8 cellular contexts compared by ENCODE assay signal in genomic region chr1:24735619-24736375, GRCh38. TPM values are rescaled to one million over a fixed set of nuclear protein-coding genes. Genes with fewer than 3 reads are reported as not detected.
DNase-seq lines count a peak whose midpoint lies in the region; ATAC-seq and TF ChIP-seq lines count a peak whose summit lies in the region.

No MANE protein-coding gene starts in this region.

- H3K4me1 ChIP-seq in muscle layer of colon (ENCODE audit: insufficient read depth, low read length): peaks cover 17% of the 10 kb centered on the region

- no peak for ATAC-seq in HG03571 (IDR thresholded peaks at IDR 0.05; ENCODE audit: unreplicated experiment)
- no peak for ATAC-seq in GM18907 (IDR thresholded peaks at IDR 0.05; ENCODE audit: unreplicated experiment)
- no peak for ATAC-seq in HG03139 (IDR thresholded peaks at IDR 0.05; ENCODE audit: unreplicated experiment)

- TF ChIP-seq CTCF in AG04450 (IDR thresholded peaks at IDR 0.05; ENCODE audit: low read depth, low read length): no peak
- TF ChIP-seq CTCF in chondrocyte (IDR thresholded peaks at IDR 0.05): no peak

- H3K27ac ChIP-seq in AG04450 (ENCODE audit: low read depth, low read length): peak overlapping the region; percentile 70
- peak overlapping the region; percentile 30 for H3K27ac ChIP-seq in muscle layer of colon (ENCODE audit: low read depth, low read length)

- H3K27me3 ChIP-seq in AG04450 (ENCODE audit: control insufficient read depth, insufficient read depth, low read length) (no peaks in the 10 kb centered on the region), muscle layer of colon (ENCODE audit: control insufficient read depth in 1 of 2, insufficient read depth in 2 of 2, low read length in 2 of 2) (no peaks in the 10 kb centered on the region)

- no peaks in the 10 kb centered on the region for H3K9me3 Mint-ChIP-seq in chondrocyte (ENCODE audit: low read depth)

- H3K4me3 ChIP-seq in AG04450 (ENCODE audit: low read depth, low read length) (peak overlapping the region; percentile 10; the same call in 1 of the 2 replicates), muscle layer of colon (ENCODE audit: low read depth in 1 of 2, low read length in 2 of 2) (peak overlapping the region in 1 of 2 donors; percentile 22)

- H3K4me1 Mint-ChIP-seq in chondrocyte (ENCODE audit: low read depth): peaks cover 16% of the 10 kb centered on the region

- no peaks in the 10 kb centered on the region for H3K27me3 Mint-ChIP-seq in chondrocyte (ENCODE audit: low read depth)

- no peaks in the 10 kb centered on the region for H3K36me3 Mint-ChIP-seq in chondrocyte (ENCODE audit: low read depth)

- H3K9ac ChIP-seq in muscle layer of colon (ENCODE audit: low read length): no peak overlapping the region

- CTCF ChIA-PET in AG04450 (lab: Charles Lee): interaction anchor here (1.0 kb wide), 1 partner anchor 47 kb away, joined by 5 read pairs; no protein-coding TSS in a partner anchor

- no peak overlapping the region for H3K4me3 Mint-ChIP-seq in chondrocyte (ENCODE audit: unreplicated experiment)

- DNase-seq in AG04450 (ENCODE audit: low read depth, low spot score): no peak
- DNase-seq in NCI-H2081 treated with DMSO at 0.1 percent for 48 hours (lab: John Stamatoyannopoulos, UW): peak; percentile 84
- no peak for DNase-seq in chondrocyte (ENCODE audit: low spot score)
- DNase-seq in NOMO-1 (lab: John Stamatoyannopoulos, UW; ENCODE audit: unreplicated experiment in 2 of 2): no peak

- H3K27ac Mint-ChIP-seq in chondrocyte (ENCODE audit: unreplicated experiment): peak overlapping the region; percentile 49

- H3K9me3 ChIP-seq in AG04450 (ENCODE audit: control insufficient read depth, insufficient read depth, low read length): no peaks in the 10 kb centered on the region
- no peaks in the 10 kb centered on the region for H3K9me3 ChIP-seq in muscle layer of colon (ENCODE audit: low read length)

- H3K36me3 ChIP-seq in muscle layer of colon (ENCODE audit: insufficient read depth, low read length): no peaks in the 10 kb centered on the region

- POLR2A ChIA-PET in AG04450 (lab: Yijun Ruan, JAX): interaction anchor here (0.6 to 1.7 kb wide), 3 partner anchors 8 to 13 kb away, joined by 5 to 14 read pairs (median 7); partner anchors contain the start of gene CLIC4

RNA-seq across cellular contexts. Expression of gene CLIC4, which starts 9.4 kb away (rescaled TPM):
- polyA plus RNA-seq in AG04450 (2011; rRNA removed): 412 and 561 TPM in 2 replicates
- polyA minus RNA-seq in AG04450 (2011; rRNA and poly(A)+ RNA removed): 139 and 248 TPM in 2 replicates
- total RNA-seq in chondrocyte: 282 to 430 TPM (median 411 TPM) in 3 replicates
